17 cellular contexts compared by ENCODE assay signal in the genomic region with DNA sequence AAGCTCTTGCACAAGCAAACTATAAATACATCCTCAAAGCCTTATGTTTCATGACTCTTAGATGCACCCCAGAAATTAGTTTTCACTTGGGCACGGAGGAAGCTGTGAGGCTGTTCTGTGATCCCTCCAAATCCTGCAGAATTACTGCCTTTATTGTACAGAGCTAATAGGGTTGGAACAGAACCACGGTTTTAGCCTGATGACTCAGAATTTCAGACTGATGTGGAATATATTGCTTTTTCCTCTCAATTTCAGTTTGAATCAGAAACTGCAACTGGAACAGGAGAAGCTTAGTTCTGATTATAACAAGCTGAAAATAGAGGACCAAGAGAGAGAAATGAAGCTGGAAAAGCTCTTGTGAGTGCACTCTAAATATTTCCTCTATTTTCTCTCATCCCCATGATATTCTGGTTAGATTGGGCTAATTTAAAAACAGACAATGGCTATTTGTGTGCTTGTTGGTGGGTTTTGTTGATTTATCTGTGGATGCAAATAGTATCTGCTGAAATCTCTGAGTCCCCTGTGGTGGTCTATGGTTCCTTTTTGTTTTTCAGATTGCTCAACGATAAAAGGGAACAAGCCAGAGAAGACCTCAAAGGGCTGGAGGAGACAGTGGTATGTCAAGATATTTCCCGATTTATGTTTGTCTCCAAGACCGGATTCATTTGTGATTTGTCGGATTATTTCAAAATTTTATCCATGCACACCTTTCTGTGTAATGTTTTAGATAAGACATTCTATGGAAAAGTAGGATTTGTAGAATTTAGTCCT. TPM values are rescaled to one million over a fixed set of nuclear protein-coding genes. Genes with fewer than 3 reads are reported as not detected.
DNase-seq lines count a peak whose midpoint lies in the region; ATAC-seq and TF ChIP-seq lines count a peak whose summit lies in the region.
"Had no signal": no experiment of that assay in that cellular context is flagged by ENCODE, and none has a peak within 500 bp of the region (broad histone marks: within the 10 kb centered on the region; RNA-seq: fewer than 3 reads in every experiment).

No MANE protein-coding gene starts in this region.

- no peaks in the 10 kb centered on the region for H3K27me3 Mint-ChIP-seq in activated T-cell treated with anti-CD3 and anti-CD28 coated beads, Interleukin-2, amount 50 U/mL, for 4 hours (ENCODE audit: low read depth)
- H3K27me3 Mint-ChIP-seq in WTC11 (ENCODE audit: low read depth) = no peaks in the 10 kb centered on the region

- no peaks in the 10 kb centered on the region for H3K27me3 ChIP-seq in hepatocyte
- H3K27me3 ChIP-seq: ascending aorta, right atrium auricular region, thyroid gland had no signal

- H3K27ac Mint-ChIP-seq in WTC11 = peak overlapping the region; percentile 96
- H3K27ac Mint-ChIP-seq: T-helper 1 cell treated with Interleukin-12 subunit alpha and Interleukin-12 subunit beta and Interleukin-4 antibody, amounts not matched to agents 30 μg/mL and 1 μg/mL, for 36 hours had no signal

- DNase-seq in activated T-cell treated with anti-CD3 and anti-CD28 coated beads, Interleukin-2, amount 50 U/mL, for 4 hours = no peak
- DNase-seq in activated T-cell treated with anti-CD3 and anti-CD28 coated beads, Interleukin-2, amount 50 U/mL, for 1 hour = no peak
- DNase-seq in WTC11 (ENCODE audit: low spot score) (no peak), hepatocyte (ENCODE audit: low spot score) (no peak), superior temporal gyrus (ENCODE audit: extremely low spot score) (peak; percentile 73), NCI-H2171 (lab: John Stamatoyannopoulos, UW) (no peak), NCI-H1930 (lab: John Stamatoyannopoulos, UW) (no peak), coronary artery (ENCODE audit: low spot score) (no peak)
- DNase-seq: NCI-H187; stimulated activated CD4-positive, alpha-beta T cell treated with anti-CD3 and anti-CD28 coated beads, Interleukin-2, amount 100 ng/mL, for 24 hours; thyroid gland had no signal

- H3K9me2 ChIP-seq in hepatocyte (replicated peaks; ENCODE audit: insufficient read depth) = no peaks in the 10 kb centered on the region

- peaks cover 5% of the 10 kb centered on the region for H3K4me1 ChIP-seq in hepatocyte (ENCODE audit: insufficient read depth)
- H3K4me1 ChIP-seq: ascending aorta, thyroid gland had no signal

- H4K20me1 ChIP-seq in hepatocyte (ENCODE audit: insufficient read depth, poor library complexity, severe bottlenecking) = no peaks in the 10 kb centered on the region

- H3K9me3 Mint-ChIP-seq in activated T-cell treated with anti-CD3 and anti-CD28 coated beads, Interleukin-2, amount 50 U/mL, for 4 hours = no peaks in the 10 kb centered on the region
- H3K9me3 Mint-ChIP-seq in WTC11 = peaks cover 25% of the 10 kb centered on the region
- H3K9me3 Mint-ChIP-seq: T-helper 1 cell treated with Interleukin-12 subunit alpha and Interleukin-12 subunit beta and Interleukin-4 antibody, amounts not matched to agents 30 μg/mL and 1 μg/mL, for 36 hours had no signal

- ATAC-seq in activated T-cell treated with anti-CD3 and anti-CD28 coated beads, Interleukin-2, amount 50 U/mL, for 4 hours = peak; percentile 59
- ATAC-seq in WTC11 = peak; percentile 44

- CTCF ChIA-PET in WTC11 (lab: Charles Lee) = interaction anchor here (0.7 to 1.7 kb wide), 5 partner anchors 9 to 388 kb away, joined by 3 to 7 read pairs (median 5); partner anchors contain the start of gene LYPD6B

- H3K27ac ChIP-seq in hepatocyte (peak overlapping the region; percentile 73), coronary artery (no peak overlapping the region)
- H3K27ac ChIP-seq: ascending aorta, HL-60, right atrium auricular region, RWPE1, thyroid gland had no signal

- 66% methylated on average over 6 of the region's 6 CpGs for WGBS in hepatocyte (ENCODE audit: low lambda C conversion rate, missing lambda C conversion rate)

- peaks cover 20% of the 10 kb centered on the region for H3K36me3 Mint-ChIP-seq in activated T-cell treated with anti-CD3 and anti-CD28 coated beads, Interleukin-2, amount 50 U/mL, for 4 hours (ENCODE audit: insufficient read depth)
- H3K36me3 Mint-ChIP-seq in WTC11 = peaks cover 62% of the 10 kb centered on the region

- no peak for TF ChIP-seq CTCF in WTC11 (IDR thresholded peaks at IDR 0.05)
- TF ChIP-seq CTCF in hepatocyte (IDR thresholded peaks at IDR 0.05; ENCODE audit: poor library complexity) = no peak
- no peak for TF ChIP-seq CTCF in coronary artery (IDR thresholded peaks at IDR 0.05)

- no peaks in the 10 kb centered on the region for H3K79me2 ChIP-seq in hepatocyte

- peaks cover 3% of the 10 kb centered on the region for H3K4me1 Mint-ChIP-seq in activated T-cell treated with anti-CD3 and anti-CD28 coated beads, Interleukin-2, amount 50 U/mL, for 4 hours (ENCODE audit: low read depth)
- H3K4me1 Mint-ChIP-seq in WTC11 = peaks cover 51% of the 10 kb centered on the region

- POLR2A ChIA-PET in WTC11 (lab: Charles Lee) = no interaction called here

- H3K4me3 Mint-ChIP-seq in activated T-cell treated with anti-CD3 and anti-CD28 coated beads, Interleukin-2, amount 50 U/mL, for 4 hours = no peak overlapping the region
- H3K4me3 Mint-ChIP-seq in WTC11 = peak overlapping the region; percentile 57
- H3K4me3 Mint-ChIP-seq: T-helper 1 cell treated with Interleukin-12 subunit alpha and Interleukin-12 subunit beta and Interleukin-4 antibody, amounts not matched to agents 30 μg/mL and 1 μg/mL, for 36 hours had no signal

- peak overlapping the region; percentile 30 for H3K4me2 ChIP-seq in hepatocyte

- H3K9me3 ChIP-seq in hepatocyte (ENCODE audit: low read depth) = no peaks in the 10 kb centered on the region
- H3K9me3 ChIP-seq: ascending aorta, right atrium auricular region, thyroid gland had no signal

- H2AFZ ChIP-seq in hepatocyte = no peak overlapping the region

- H3K4me3 ChIP-seq in hepatocyte = no peak overlapping the region
- H3K4me3 ChIP-seq in coronary artery = no peak overlapping the region
- H3K4me3 ChIP-seq: ascending aorta, right atrium auricular region, thyroid gland had no signal

- no peaks in the 10 kb centered on the region for H3K36me3 ChIP-seq in hepatocyte (replicated peaks; ENCODE audit: insufficient read depth, low read depth)
- H3K36me3 ChIP-seq: ascending aorta, right atrium auricular region, thyroid gland had no signal

TF ChIP-seq in WTC11, 78 proteins besides CTCF, POLR2A, EP300 and RAD21:
- TF ChIP-seq CREB1 (CRISPR knock-in tag; IDR thresholded peaks at IDR 0.05) = no peak
- TF ChIP-seq GTF2I (CRISPR knock-in tag; conservative IDR thresholded peaks at IDR 0.05) = no peak
- TF ChIP-seq FOXK1 (CRISPR knock-in tag; IDR thresholded peaks at IDR 0.05) = no peak
- 0 out of 2 replicates have a peak, but pooled peaks have one; percentile 19 for TF ChIP-seq ETV6 (CRISPR knock-in tag; IDR thresholded peaks at IDR 0.05)
- TF ChIP-seq, protein P1, sequence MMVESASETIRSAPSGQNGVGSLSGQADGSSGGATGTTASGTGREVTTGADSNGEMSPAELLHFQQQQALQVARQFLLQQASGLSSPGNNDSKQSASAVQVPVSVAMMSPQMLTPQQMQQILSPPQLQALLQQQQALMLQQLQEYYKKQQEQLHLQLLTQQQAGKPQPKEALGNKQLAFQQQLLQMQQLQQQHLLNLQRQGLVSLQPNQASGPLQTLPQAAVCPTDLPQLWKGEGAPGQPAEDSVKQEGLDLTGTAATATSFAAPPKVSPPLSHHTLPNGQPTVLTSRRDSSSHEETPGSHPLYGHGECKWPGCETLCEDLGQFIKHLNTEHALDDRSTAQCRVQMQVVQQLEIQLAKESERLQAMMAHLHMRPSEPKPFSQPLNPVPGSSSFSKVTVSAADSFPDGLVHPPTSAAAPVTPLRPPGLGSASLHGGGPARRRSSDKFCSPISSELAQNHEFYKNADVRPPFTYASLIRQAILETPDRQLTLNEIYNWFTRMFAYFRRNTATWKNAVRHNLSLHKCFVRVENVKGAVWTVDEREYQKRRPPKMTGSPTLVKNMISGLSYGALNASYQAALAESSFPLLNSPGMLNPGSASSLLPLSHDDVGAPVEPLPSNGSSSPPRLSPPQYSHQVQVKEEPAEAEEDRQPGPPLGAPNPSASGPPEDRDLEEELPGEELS (CRISPR knock-in tag; IDR thresholded peaks at IDR 0.05) = peak; percentile 20; the same call in 1 of the 2 replicates
- TF ChIP-seq, protein P2, sequence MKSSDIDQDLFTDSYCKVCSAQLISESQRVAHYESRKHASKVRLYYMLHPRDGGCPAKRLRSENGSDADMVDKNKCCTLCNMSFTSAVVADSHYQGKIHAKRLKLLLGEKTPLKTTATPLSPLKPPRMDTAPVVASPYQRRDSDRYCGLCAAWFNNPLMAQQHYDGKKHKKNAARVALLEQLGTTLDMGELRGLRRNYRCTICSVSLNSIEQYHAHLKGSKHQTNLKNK (CRISPR knock-in tag; IDR thresholded peaks at IDR 0.05) = 0 out of 2 replicates have a peak, but pooled peaks have one; percentile 47

RNA-seq across cellular contexts. Expression of gene LYPD6B, which starts 38.1 kb away (rescaled TPM):
- not detected for total RNA-seq in activated T-cell treated with anti-CD3 and anti-CD28 coated beads, Interleukin-2, amount 50 U/mL, for 4 hours
- total RNA-seq in WTC11 (2021) (1.6 to 1.9 TPM (median 1.8 TPM) in 3 replicates), hepatocyte (13.3 and 16.8 TPM in 2 replicates)
- 26.0 and 26.4 TPM in 2 replicates for polyA plus RNA-seq in hepatocyte
- total RNA-seq: ascending aorta, lung microvascular endothelial cell had no signal
